In the genomic region with DNA sequence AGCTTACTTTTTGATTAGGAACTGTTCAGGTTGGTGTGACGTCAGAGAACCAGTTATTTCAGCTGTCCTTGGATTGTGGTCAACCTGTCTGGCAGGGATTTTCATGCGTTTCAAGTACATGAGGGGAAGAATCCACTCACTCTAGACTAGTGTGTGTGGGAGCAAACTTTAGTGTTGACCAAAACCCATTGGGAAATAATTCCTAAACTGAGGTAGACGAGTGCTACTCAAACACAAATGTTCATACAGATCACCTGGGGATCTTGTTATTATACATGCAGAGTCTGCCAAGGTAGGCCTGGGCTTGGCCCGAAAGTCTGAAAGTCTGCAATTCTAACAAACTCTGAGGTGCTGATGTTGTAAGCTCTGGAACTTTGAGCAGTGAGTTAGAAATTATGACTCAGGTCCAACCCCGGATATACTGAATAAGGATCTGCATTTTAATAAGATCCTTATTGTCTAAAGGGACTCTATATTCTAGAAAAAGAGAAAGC, we compare ENCODE assay signal across 17 cellular contexts.
DNase-seq lines count a peak whose midpoint lies in the region; ATAC-seq and TF ChIP-seq lines count a peak whose summit lies in the region.
"Had no signal": no experiment of that assay in that cellular context is flagged by ENCODE, and none has a peak within 500 bp of the region (broad histone marks: within the 10 kb centered on the region; RNA-seq: fewer than 3 reads in every experiment).

No MANE protein-coding gene starts in this region.

- H3K9me3 ChIP-seq in SJCRH30 (replicated peaks) (no peaks in the 10 kb centered on the region), osteoblast (ENCODE audit: low read depth, low read length) (no peaks in the 10 kb centered on the region), Caco-2 (no peaks in the 10 kb centered on the region), endodermal cell (ENCODE audit: control insufficient read depth, low read length) (no peaks in the 10 kb centered on the region)

- no peak overlapping the region for H3K4me3 Mint-ChIP-seq in activated CD4-positive, alpha-beta T cell treated with anti-CD3 and anti-CD28 coated beads, Interleukin-2, amount 10 ng/mL, durations not matched to agents 7 days and 5 days
- H3K4me3 Mint-ChIP-seq in Caco-2 (ENCODE audit: unreplicated experiment) (no peak overlapping the region), endodermal cell (no peak overlapping the region)
- H3K4me3 Mint-ChIP-seq: HFFc6, natural killer cell had no signal

- POLR2A ChIA-PET in activated CD4-positive, alpha-beta T cell treated with anti-CD3 and anti-CD28 coated beads, Interleukin-2, amount 10 ng/mL, durations not matched to agents 7 days and 5 days (lab: Charles Lee): no interaction called here
- POLR2A ChIA-PET in Caco-2 (lab: Charles Lee): no interaction called here

- H3K4me3 ChIP-seq in SJCRH30 (peak overlapping the region; percentile 22), osteoblast (ENCODE audit: insufficient read depth, low read length) (no peak overlapping the region), Caco-2 (ENCODE audit: low read depth, low read length) (no peak overlapping the region), endodermal cell (ENCODE audit: low read length) (no peak overlapping the region)

- no peaks in the 10 kb centered on the region for H3K79me2 ChIP-seq in osteoblast (ENCODE audit: insufficient read depth, low read length)

- H3K27ac Mint-ChIP-seq in activated CD4-positive, alpha-beta T cell treated with anti-CD3 and anti-CD28 coated beads, Interleukin-2, amount 10 ng/mL, durations not matched to agents 7 days and 5 days: no peak overlapping the region
- no peak overlapping the region for H3K27ac Mint-ChIP-seq in Caco-2 (ENCODE audit: unreplicated experiment)
- H3K27ac Mint-ChIP-seq in endodermal cell: no peak overlapping the region
- H3K27ac Mint-ChIP-seq: HFFc6, natural killer cell had no signal

- DNase-seq in COLO829 (ENCODE audit: low spot score) (peak; percentile 67), SJCRH30 (peak; percentile 87 to 97), fibroblast of gingiva (ENCODE audit: low read depth) (peak; percentile 51), osteoblast (ENCODE audit: insufficient read length, low spot score, missing footprints) (peak; percentile 65), Caco-2 (no peak), endodermal cell (no peak)
- DNase-seq in activated CD4-positive, alpha-beta T cell treated with anti-CD3 and anti-CD28 coated beads, Interleukin-2, amount 10 ng/mL, durations not matched to agents 7 days and 5 days: no peak
- DNase-seq: activated CD4-positive, CD25-positive, alpha-beta regulatory T cell; activated T-cell treated with anti-CD3 and anti-CD28 coated beads, Interleukin-2, amount 50 U/mL, for 48 hours; DND-41; HFFc6; natural killer cell; NCI-H1417 treated with DMSO at 0.1 percent for 48 hours; NCI-H774; stimulated activated CD4-positive, alpha-beta T cell treated with anti-CD3 and anti-CD28 coated beads, Interleukin-12 subunit alpha, Interleukin-12 subunit beta, amount 100 ng/mL, for 4 hours had no signal

- no peak for ATAC-seq in HG03520 (IDR thresholded peaks at IDR 0.05; ENCODE audit: unreplicated experiment)
- ATAC-seq: natural killer cell, SK-N-SH treated with all-trans-retinoic acid at 6 μM for 48 hours had no signal

- no peak for TF ChIP-seq CTCF in osteoblast (IDR thresholded peaks at IDR 0.05; ENCODE audit: extremely low read depth, low read depth, low read length)
- no peak for TF ChIP-seq CTCF in Caco-2 (IDR thresholded peaks at IDR 0.05; ENCODE audit: insufficient read depth in 1 of 2, low read depth in 1 of 2, low read length in 1 of 2, severe bottlenecking in 1 of 2, unreplicated experiment in 1 of 2)
- no peak for TF ChIP-seq CTCF in endodermal cell (conservative IDR thresholded peaks at IDR 0.05)

- no peaks in the 10 kb centered on the region for H3K36me3 Mint-ChIP-seq in activated CD4-positive, alpha-beta T cell treated with anti-CD3 and anti-CD28 coated beads, Interleukin-2, amount 10 ng/mL, durations not matched to agents 7 days and 5 days (ENCODE audit: low read depth)
- no peaks in the 10 kb centered on the region for H3K36me3 Mint-ChIP-seq in Caco-2 (ENCODE audit: insufficient read depth, unreplicated experiment)
- no peaks in the 10 kb centered on the region for H3K36me3 Mint-ChIP-seq in endodermal cell (ENCODE audit: low read depth)
- H3K36me3 Mint-ChIP-seq: natural killer cell had no signal

- H2AFZ ChIP-seq in osteoblast (ENCODE audit: low read length): no peak overlapping the region

- H3K9ac ChIP-seq in endodermal cell (ENCODE audit: extremely low read depth, low read length, poor library complexity, severe bottlenecking): no peak overlapping the region

- peaks cover 9% of the 10 kb centered on the region for H3K27me3 Mint-ChIP-seq in activated CD4-positive, alpha-beta T cell treated with anti-CD3 and anti-CD28 coated beads, Interleukin-2, amount 10 ng/mL, durations not matched to agents 7 days and 5 days
- peaks cover 3% of the 10 kb centered on the region for H3K27me3 Mint-ChIP-seq in Caco-2 (ENCODE audit: insufficient read depth, unreplicated experiment)
- H3K27me3 Mint-ChIP-seq in endodermal cell (ENCODE audit: insufficient read depth): no peaks in the 10 kb centered on the region

- H3K4me2 ChIP-seq in osteoblast (ENCODE audit: insufficient read depth, low read length): no peak overlapping the region

- no peaks in the 10 kb centered on the region for H4K20me1 ChIP-seq in osteoblast (ENCODE audit: insufficient read depth, low read length)

- H3K36me3 ChIP-seq in SJCRH30: no peaks in the 10 kb centered on the region
- H3K36me3 ChIP-seq in osteoblast (ENCODE audit: insufficient read depth, low read length): no peaks in the 10 kb centered on the region
- H3K36me3 ChIP-seq in Caco-2 (ENCODE audit: control insufficient read depth, insufficient read depth, low read length): no peaks in the 10 kb centered on the region
- H3K36me3 ChIP-seq in endodermal cell (ENCODE audit: control insufficient read depth, insufficient read depth, low read length): no peaks in the 10 kb centered on the region

- 90 to 100% methylated on average over 3 to 5 of the region's 5 CpGs for WGBS in endodermal cell (ENCODE audit: insufficient coverage in 1 of 2, insufficient read length in 1 of 2), 2 experiments

- peak overlapping the region; percentile 87 for H3K27ac ChIP-seq in SJCRH30
- peak overlapping the region; percentile 31 for H3K27ac ChIP-seq in osteoblast (ENCODE audit: low read depth, low read length)
- no peak overlapping the region for H3K27ac ChIP-seq in endodermal cell (ENCODE audit: low read depth, low read length)

- no peaks in the 10 kb centered on the region for H3K4me1 Mint-ChIP-seq in activated CD4-positive, alpha-beta T cell treated with anti-CD3 and anti-CD28 coated beads, Interleukin-2, amount 10 ng/mL, durations not matched to agents 7 days and 5 days
- H3K4me1 Mint-ChIP-seq in Caco-2 (ENCODE audit: low read depth, unreplicated experiment) (no peaks in the 10 kb centered on the region), endodermal cell (peaks cover 6% of the 10 kb centered on the region)
- H3K4me1 Mint-ChIP-seq: natural killer cell had no signal

- CTCF ChIA-PET in activated CD4-positive, alpha-beta T cell treated with anti-CD3 and anti-CD28 coated beads, Interleukin-2, amount 10 ng/mL, durations not matched to agents 7 days and 5 days (lab: Charles Lee): no interaction called here
- CTCF ChIA-PET in Caco-2 (lab: Charles Lee): no interaction called here

- H3K27me3 ChIP-seq in SJCRH30 (no peaks in the 10 kb centered on the region), osteoblast (ENCODE audit: insufficient read depth, low read length) (no peaks in the 10 kb centered on the region), Caco-2 (replicated peaks; ENCODE audit: control insufficient read depth, insufficient read depth, low read length) (no peaks in the 10 kb centered on the region), endodermal cell (ENCODE audit: control insufficient read depth, insufficient read depth, low read length, poor library complexity, severe bottlenecking) (no peaks in the 10 kb centered on the region)

- no peaks in the 10 kb centered on the region for H3K9me3 Mint-ChIP-seq in activated CD4-positive, alpha-beta T cell treated with anti-CD3 and anti-CD28 coated beads, Interleukin-2, amount 10 ng/mL, durations not matched to agents 7 days and 5 days
- H3K9me3 Mint-ChIP-seq in Caco-2 (ENCODE audit: unreplicated experiment) (no peaks in the 10 kb centered on the region), endodermal cell (no peaks in the 10 kb centered on the region)
- H3K9me3 Mint-ChIP-seq: HFFc6, natural killer cell had no signal

- H3K4me1 ChIP-seq in SJCRH30 (peaks cover 33% of the 10 kb centered on the region), osteoblast (ENCODE audit: insufficient read depth, low read length) (peaks cover 21% of the 10 kb centered on the region), Caco-2 (no peaks in the 10 kb centered on the region), endodermal cell (ENCODE audit: control insufficient read depth, insufficient read depth, low read length) (no peaks in the 10 kb centered on the region)

- intact Hi-C loops in Caco-2 (cut with micrococcal nuclease; ENCODE audit: unreplicated experiment): no loop called here

- BruUV-seq in Caco-2 (replicated peaks; lab: Mats Ljungman, UMichigan): no TSS peak

Comparison
In these comparisons a context has a peak if more than half of its experiments do, and no peak if none do; other contexts are left out.
1. DNase-seq: peak in COLO829 (single experiment), SJCRH30 (2 of 2), fibroblast of gingiva (single experiment) and osteoblast (single experiment); none in activated CD4-positive, alpha-beta T cell treated with anti-CD3 and anti-CD28 coated beads, Interleukin-2, amount 10 ng/mL, durations not matched to agents 7 days and 5 days (single experiment), Caco-2 (0 of 2) and endodermal cell (single experiment).